14 cellular contexts compared by ENCODE assay signal in the genomic region with DNA sequence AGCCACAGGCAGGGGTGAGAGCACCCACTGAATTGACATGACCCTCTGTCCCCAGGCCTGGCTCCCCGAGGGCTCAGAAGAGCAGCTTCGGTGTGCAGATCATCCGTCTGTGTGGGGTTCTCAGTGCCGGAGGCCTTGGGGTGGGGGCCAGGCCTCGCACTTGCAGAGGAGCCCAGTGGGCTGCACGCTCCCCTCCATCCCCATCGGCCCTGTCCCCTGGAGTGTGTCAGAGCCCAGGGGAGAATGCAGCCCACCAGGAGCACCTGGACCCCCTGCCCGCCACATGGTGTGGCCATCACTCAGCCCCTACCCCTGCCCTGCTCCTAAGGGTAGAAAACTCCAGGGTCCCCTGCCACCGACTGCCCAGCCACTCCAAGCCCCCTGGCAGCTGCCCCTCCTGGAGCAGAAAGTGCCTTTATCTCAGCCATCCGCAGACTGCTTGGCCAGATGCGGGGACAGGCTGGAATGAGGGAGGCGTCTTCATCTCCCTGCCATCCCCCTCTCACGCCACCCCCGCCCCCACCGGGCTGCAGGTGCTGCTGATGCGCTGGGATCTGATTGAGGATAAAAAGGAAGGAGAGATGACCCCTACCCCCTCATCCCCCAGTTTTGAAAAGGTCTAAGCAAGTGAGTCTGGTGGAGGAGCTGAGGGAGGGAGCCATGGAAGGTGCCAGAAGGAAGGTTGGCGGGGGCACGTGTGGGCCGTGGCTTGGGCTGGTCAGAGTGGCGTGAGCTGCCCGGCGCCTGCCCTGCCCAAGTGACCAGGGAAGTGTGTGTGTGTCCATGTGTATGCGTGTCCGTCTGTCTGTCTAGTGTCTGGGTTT.
DNase-seq lines count a peak whose midpoint lies in the region; TF ChIP-seq lines count a peak whose summit lies in the region.
"Had no signal": no experiment of that assay in that cellular context is flagged by ENCODE, and none has a peak within 500 bp of the region (broad histone marks: within the 10 kb centered on the region; RNA-seq: fewer than 3 reads in every experiment).

No MANE protein-coding gene starts in this region.

- no peak for TF ChIP-seq CTCF in HFFc6 (IDR thresholded peaks at IDR 0.05)
- TF ChIP-seq CTCF in hepatocyte (IDR thresholded peaks at IDR 0.05; ENCODE audit: poor library complexity), result no peak
- TF ChIP-seq CTCF in sigmoid colon (IDR thresholded peaks at IDR 0.05), result no peak
- no peak for TF ChIP-seq CTCF in MM.1S (IDR thresholded peaks at IDR 0.05; ENCODE audit: low read length)

- peaks cover 28% of the 10 kb centered on the region for H3K36me3 Mint-ChIP-seq in T-helper 1 cell treated with Interleukin-12 subunit alpha and Interleukin-12 subunit beta and Interleukin-4 antibody, amounts not matched to agents 30 μg/mL and 1 μg/mL, for 36 hours (ENCODE audit: low read depth)
- H3K36me3 Mint-ChIP-seq in HFFc6 (ENCODE audit: low read depth), result peaks cover 10% of the 10 kb centered on the region

- DNase-seq in T-helper 1 cell, result no peak
- DNase-seq in HFFc6, result no peak
- peak; percentile 7 for DNase-seq in hepatocyte (ENCODE audit: low spot score)
- DNase-seq in sigmoid colon, result peak; percentile 60
- DNase-seq in DMS114 treated with DMSO at 0.1 percent for 48 hours (lab: John Stamatoyannopoulos, UW; ENCODE audit: unreplicated experiment), result no peak
- DNase-seq in NCI-H187 (lab: John Stamatoyannopoulos, UW), result no peak
- no peak for DNase-seq in MM.1S
- DNase-seq: 8988T, GF-D8, NCI-H526 had no signal

- peaks cover 10% of the 10 kb centered on the region for H3K4me1 Mint-ChIP-seq in T-helper 1 cell treated with Interleukin-12 subunit alpha and Interleukin-12 subunit beta and Interleukin-4 antibody, amounts not matched to agents 30 μg/mL and 1 μg/mL, for 36 hours (ENCODE audit: low read depth)
- peaks cover 8% of the 10 kb centered on the region for H3K4me1 Mint-ChIP-seq in HFFc6 (ENCODE audit: low read depth)

- H3K36me3 ChIP-seq in hepatocyte (replicated peaks; ENCODE audit: insufficient read depth, low read depth) (no peaks in the 10 kb centered on the region), sigmoid colon (peaks cover 4 to 56% (median 33%) of the 10 kb centered on the region in 4 donors), MM.1S (replicated peaks; ENCODE audit: insufficient read depth, low read length) (no peaks in the 10 kb centered on the region)

- H3K27me3 ChIP-seq in hepatocyte (no peaks in the 10 kb centered on the region), sigmoid colon (no peaks in the 10 kb centered on the region), MM.1S (replicated peaks; ENCODE audit: insufficient read depth, low read length) (no peaks in the 10 kb centered on the region)
- H3K27me3 ChIP-seq: gastrocnemius medialis had no signal

- H4K20me1 ChIP-seq in hepatocyte (ENCODE audit: insufficient read depth, poor library complexity, severe bottlenecking), result no peaks in the 10 kb centered on the region
- no peaks in the 10 kb centered on the region for H4K20me1 ChIP-seq in MM.1S (ENCODE audit: insufficient read depth, low read length)

- TF ChIP-seq EP300 in sigmoid colon (IDR thresholded peaks at IDR 0.05), result no peak

- 0 out of 2 replicates have a peak, but pooled peaks cover 3% of the 10 kb centered on the region for H3F3A ChIP-seq in MM.1S (ENCODE audit: insufficient read depth, low read length)

- H3K4me1 ChIP-seq in hepatocyte (ENCODE audit: insufficient read depth) (no peaks in the 10 kb centered on the region), sigmoid colon (peaks cover 0 to 14% (median 8%) of the 10 kb centered on the region in 4 donors), MM.1S (ENCODE audit: low read length) (no peaks in the 10 kb centered on the region)

- no peaks in the 10 kb centered on the region for H3K9me3 Mint-ChIP-seq in T-helper 1 cell treated with Interleukin-12 subunit alpha and Interleukin-12 subunit beta and Interleukin-4 antibody, amounts not matched to agents 30 μg/mL and 1 μg/mL, for 36 hours
- no peaks in the 10 kb centered on the region for H3K9me3 Mint-ChIP-seq in HFFc6
- H3K9me3 Mint-ChIP-seq: CD8-positive, alpha-beta memory T cell had no signal

- TF ChIP-seq POLR2A in sigmoid colon (IDR thresholded peaks at IDR 0.05), result no peak

- H3K4me3 Mint-ChIP-seq in T-helper 1 cell treated with Interleukin-12 subunit alpha and Interleukin-12 subunit beta and Interleukin-4 antibody, amounts not matched to agents 30 μg/mL and 1 μg/mL, for 36 hours, result no peak overlapping the region
- H3K4me3 Mint-ChIP-seq in HFFc6, result peak overlapping the region; percentile 32; the same call in 1 of the 2 replicates

- intact Hi-C loops in sigmoid colon (cut with DNase I), result loop anchor here (10.0 kb wide), 1 partner anchor 404 kb away; no protein-coding TSS in a partner anchor

- H2AFZ ChIP-seq in hepatocyte (no peak overlapping the region), MM.1S (ENCODE audit: low read length) (no peak overlapping the region)

- H3K27ac ChIP-seq in hepatocyte, result no peak overlapping the region
- H3K27ac ChIP-seq in sigmoid colon, result no peak overlapping the region
- no peak overlapping the region for H3K27ac ChIP-seq in MM.1S (ENCODE audit: low read length)
- H3K27ac ChIP-seq: gastrocnemius medialis, KMS-11 had no signal

- H3K27ac Mint-ChIP-seq in T-helper 1 cell treated with Interleukin-12 subunit alpha and Interleukin-12 subunit beta and Interleukin-4 antibody, amounts not matched to agents 30 μg/mL and 1 μg/mL, for 36 hours, result peak overlapping the region; percentile 49
- no peak overlapping the region for H3K27ac Mint-ChIP-seq in HFFc6

- no peak overlapping the region for H3K9ac ChIP-seq in MM.1S (ENCODE audit: low read length)
- H3K9ac ChIP-seq: KMS-11 had no signal

- H3K4me2 ChIP-seq in hepatocyte (no peak overlapping the region), MM.1S (ENCODE audit: low read depth, low read length) (no peak overlapping the region)
- H3K4me2 ChIP-seq: KMS-11 had no signal

- no peaks in the 10 kb centered on the region for H3K27me3 Mint-ChIP-seq in T-helper 1 cell treated with Interleukin-12 subunit alpha and Interleukin-12 subunit beta and Interleukin-4 antibody, amounts not matched to agents 30 μg/mL and 1 μg/mL, for 36 hours (ENCODE audit: low read depth)
- peaks cover 34% of the 10 kb centered on the region for H3K27me3 Mint-ChIP-seq in HFFc6 (ENCODE audit: insufficient read depth)

- H3K9me2 ChIP-seq in hepatocyte (replicated peaks; ENCODE audit: insufficient read depth), result no peaks in the 10 kb centered on the region
- no peaks in the 10 kb centered on the region for H3K9me2 ChIP-seq in MM.1S (replicated peaks; ENCODE audit: insufficient read depth, low read length)

- no peak overlapping the region for H3K4me3 ChIP-seq in hepatocyte
- H3K4me3 ChIP-seq in sigmoid colon, result no peak overlapping the region
- H3K4me3 ChIP-seq in MM.1S (ENCODE audit: low read length), result no peak overlapping the region
- H3K4me3 ChIP-seq: gastrocnemius medialis had no signal

- WGBS in hepatocyte (ENCODE audit: low lambda C conversion rate, missing lambda C conversion rate), result 96% methylated on average over 20 of the region's 24 CpGs
- WGBS in sigmoid colon, 2 donors, result 95 to 96% methylated on average over 24 of the region's 24 CpGs

- H3K9me3 ChIP-seq in hepatocyte (ENCODE audit: low read depth) (no peaks in the 10 kb centered on the region), sigmoid colon (no peaks in the 10 kb centered on the region), MM.1S (replicated peaks; ENCODE audit: insufficient read depth, low read length) (no peaks in the 10 kb centered on the region)
- H3K9me3 ChIP-seq: gastrocnemius medialis had no signal

- H3K79me2 ChIP-seq in hepatocyte (no peaks in the 10 kb centered on the region), MM.1S (ENCODE audit: low read length) (peaks cover 4% of the 10 kb centered on the region; the same call in 1 of the 2 replicates)

Comparison
In these comparisons a context has a peak if more than half of its experiments do, and no peak if none do; other contexts are left out.
1. DNase-seq: peak in hepatocyte (single experiment) and sigmoid colon (single experiment); none in T-helper 1 cell (0 of 5), HFFc6 (single experiment), DMS114 treated with DMSO at 0.1 percent for 48 hours (single experiment), NCI-H187 (0 of 2) and MM.1S (single experiment).